ENCODE assay signal across 10 cellular contexts in genomic region chr9:131657031-131657377, GRCh38.
DNase-seq lines count a peak whose midpoint lies in the region; ATAC-seq and TF ChIP-seq lines count a peak whose summit lies in the region.
"Had no signal": no experiment of that assay in that cellular context is flagged by ENCODE, and none has a peak within 500 bp of the region (broad histone marks: within the 10 kb centered on the region; RNA-seq: fewer than 3 reads in every experiment).

No MANE protein-coding gene starts in this region.

- no peak for TF ChIP-seq POLR2A in upper lobe of left lung (IDR thresholded peaks at IDR 0.05)

- intact Hi-C loops in Right ventricle myocardium inferior (cut with DNase I) (no loop called here), left cardiac atrium (cut with DNase I) (no loop called here), heart right ventricle (cut with DNase I) (loop anchor here in 1 of 10 donors (5.0 kb wide), 1 partner anchor 75 kb away; no protein-coding TSS in a partner anchor)

- H3F3A ChIP-seq in SU-DHL-6 (ENCODE audit: insufficient read depth), result peaks cover 50% of the 10 kb centered on the region

- peak overlapping the region; percentile 68 for H3K4me2 ChIP-seq in SU-DHL-6 (ENCODE audit: low read depth, low read length, poor library complexity, severe bottlenecking)

- H4K20me1 ChIP-seq in SU-DHL-6 (ENCODE audit: low read depth, low read length), result peaks cover 3% of the 10 kb centered on the region; the same call in 1 of the 2 replicates

- 65 to 71% methylated on average over 9 of the region's 9 CpGs for WGBS in heart right ventricle, 2 donors
- 76 to 81% methylated on average over 9 of the region's 9 CpGs for WGBS in upper lobe of left lung, 2 donors

- no peaks in the 10 kb centered on the region for H3K9me3 ChIP-seq in SU-DHL-6 (ENCODE audit: insufficient read depth, low read length)
- no peaks in the 10 kb centered on the region for H3K9me3 ChIP-seq in heart right ventricle
- H3K9me3 ChIP-seq in upper lobe of left lung, result no peaks in the 10 kb centered on the region

- H3K4me3 ChIP-seq in SU-DHL-6 (ENCODE audit: insufficient read depth, low read length, poor library complexity, severe bottlenecking), result peak overlapping the region; percentile 11
- H3K4me3 ChIP-seq in heart right ventricle, result no peak overlapping the region
- H3K4me3 ChIP-seq in upper lobe of left lung, result no peak overlapping the region

- no peak for TF ChIP-seq EP300 in upper lobe of left lung (IDR thresholded peaks at IDR 0.05)

- DNase-seq in Right ventricle myocardium inferior (ENCODE audit: missing footprints) (no peak), left cardiac atrium (no peak), heart right ventricle (no peak), upper lobe of left lung (no peak), hypothalamus (lab: John Stamatoyannopoulos, UW) (no peak), Ammon's horn (ENCODE audit: low spot score) (no peak)
- no peak for DNase-seq in stimulated activated CD4-positive, alpha-beta T cell treated with anti-CD3 and anti-CD28 coated beads, Interleukin-4, amount 100 ng/mL, for 1 hour
- DNase-seq: DND-41, NCI-H748 treated with DMSO at 0.1 percent for 48 hours had no signal

- no peaks in the 10 kb centered on the region for H3K9me2 ChIP-seq in SU-DHL-6 (replicated peaks; ENCODE audit: insufficient read depth, low read length)

- no peak overlapping the region for H2AFZ ChIP-seq in SU-DHL-6 (ENCODE audit: low read depth, low read length, severe bottlenecking)

- H3K79me2 ChIP-seq in SU-DHL-6 (ENCODE audit: insufficient read depth, low read length), result peaks cover 74% of the 10 kb centered on the region

- H3K36me3 ChIP-seq in SU-DHL-6 (ENCODE audit: low read length) (no peaks in the 10 kb centered on the region), heart right ventricle (no peaks in the 10 kb centered on the region), upper lobe of left lung (no peaks in the 10 kb centered on the region)

- H3K9ac ChIP-seq in SU-DHL-6 (ENCODE audit: low read length), result peak overlapping the region; percentile 58

- peak overlapping the region; percentile 97 for H3K27ac ChIP-seq in SU-DHL-6 (ENCODE audit: low read depth, low read length)
- H3K27ac ChIP-seq in heart right ventricle, result peak overlapping the region in 8 of 10 donors; percentile 12 to 91 (median 55)
- peak overlapping the region; percentile 70 to 87 (median 82) for H3K27ac ChIP-seq in upper lobe of left lung

- no peak for TF ChIP-seq CTCF in SU-DHL-6 (IDR thresholded peaks at IDR 0.05; ENCODE audit: insufficient read depth, low read length, poor library complexity, severe bottlenecking)
- TF ChIP-seq CTCF in heart right ventricle (IDR thresholded peaks at IDR 0.05), result no peak
- TF ChIP-seq CTCF in upper lobe of left lung (IDR thresholded peaks at IDR 0.05), result no peak

- peaks cover 11 to 98% (median 86%) of the 10 kb centered on the region in 9 donors for H3K4me1 ChIP-seq in heart right ventricle
- H3K4me1 ChIP-seq in upper lobe of left lung, result peaks cover 49 to 73% (median 65%) of the 10 kb centered on the region in 4 donors

- ATAC-seq in Right ventricle myocardium inferior (peak; percentile 3), left cardiac atrium (no peak), heart right ventricle (no peak), upper lobe of left lung (ENCODE audit: low FRiP score in 2 of 2) (peak in 1 of 2 donors; percentile 7)

- H3K27me3 ChIP-seq in SU-DHL-6 (ENCODE audit: low read length) (no peaks in the 10 kb centered on the region), heart right ventricle (no peaks in the 10 kb centered on the region), upper lobe of left lung (no peaks in the 10 kb centered on the region)
